8 cellular contexts compared by ENCODE assay signal in genomic region chr2:169573160-169573973, GRCh38. TPM values are rescaled to one million over a fixed set of nuclear protein-coding genes. Genes with fewer than 3 reads are reported as not detected.
DNase-seq lines count a peak whose midpoint lies in the region; ATAC-seq and TF ChIP-seq lines count a peak whose summit lies in the region.

FASTKD1 (minus strand) TSS chr2:169573865; CDS start chr2:169572029, 1,836 bp downstream.

- no peaks in the 10 kb centered on the region for H3K9me2 ChIP-seq in OCI-LY7 (ENCODE audit: insufficient read depth, low read length)

- peaks cover 5% of the 10 kb centered on the region; the same call in 1 of the 2 replicates for H4K20me1 ChIP-seq in OCI-LY7 (ENCODE audit: insufficient read depth, low read length)

- no peaks in the 10 kb centered on the region for H3K27me3 ChIP-seq in HUES64 (ENCODE audit: insufficient read depth, low read length)

- peaks cover 45% of the 10 kb centered on the region for H3K79me2 ChIP-seq in OCI-LY7 (ENCODE audit: insufficient read depth, low read depth, low read length)

- H3K4me3 ChIP-seq in HUES64 (ENCODE audit: low read length) (peak within 1 kb of the TSS; percentile 94), OCI-LY7 (ENCODE audit: low read depth, low read length, poor library complexity, severe bottlenecking) (peak within 1 kb of the TSS; percentile 92), epithelial cell of esophagus (ENCODE audit: low read length) (peak within 1 kb of the TSS; percentile 83), mucosa of descending colon (peak within 1 kb of the TSS; percentile 57)

- ATAC-seq in GM21447 (IDR thresholded peaks at IDR 0.05; ENCODE audit: unreplicated experiment) (peak; percentile 97), mucosa of descending colon (peak; percentile 100)

- H3K36me3 ChIP-seq in HUES64 (ENCODE audit: insufficient read depth, low read length) (peaks cover 9% of the 10 kb centered on the region), OCI-LY7 (ENCODE audit: insufficient read depth, low read length) (peaks cover 22% of the 10 kb centered on the region), mucosa of descending colon (ENCODE audit: low read depth) (no peaks in the 10 kb centered on the region)

- in situ Hi-C loops in Caki2 (cut with HindIII; ENCODE audit: low pct_unique_long_range_greater_than_20kb, low sequenced_read_pairs): no loop called here

- peak within 1 kb of the TSS; percentile 95 for H3K4me2 ChIP-seq in OCI-LY7 (ENCODE audit: low read length)

- WGBS in HUES64: under 1% methylated on average over 33 of the region's 33 CpGs

- H3K9ac ChIP-seq in HUES64 (ENCODE audit: low read depth, low read length): peak within 1 kb of the TSS; percentile 86

- intact Hi-C loops in OCI-LY7 (cut with micrococcal nuclease; ENCODE audit: unreplicated experiment): loop anchor here (1.0 kb wide), 1 partner anchor 11 kb away; the partner anchor contains the start of gene PPIG
- intact Hi-C loops in mucosa of descending colon (cut with DNase I, micrococcal nuclease): no loop called here

- BruUV-seq in OCI-LY7 (replicated peaks; lab: Mats Ljungman, UMichigan): TSS peak; percentile 73

- H3K9me3 ChIP-seq in HUES64 (ENCODE audit: insufficient read depth, low read depth, low read length): 0 out of 2 replicates have a peak, but pooled peaks cover 3% of the 10 kb centered on the region
- H3K9me3 ChIP-seq in OCI-LY7 (ENCODE audit: low read length): no peaks in the 10 kb centered on the region
- H3K9me3 ChIP-seq in mucosa of descending colon: no peaks in the 10 kb centered on the region

- CTCF ChIA-PET in OCI-LY7 (lab: Charles Lee; ENCODE audit: unreplicated experiment): interaction anchor here (1.0 to 1.1 kb wide), 2 partner anchors 11 to 42 kb away, joined by 3 to 4 read pairs; partner anchors contain the start of gene PPIG

- H2AFZ ChIP-seq in OCI-LY7 (ENCODE audit: low read length): peak within 1 kb of the TSS; percentile 95

- H3K27ac ChIP-seq in HUES64 (ENCODE audit: low read depth, low read length) (peak within 1 kb of the TSS; percentile 62), OCI-LY7 (ENCODE audit: low read depth, low read length, poor library complexity, severe bottlenecking) (peak within 1 kb of the TSS; percentile 56)

- POLR2A ChIA-PET in OCI-LY7 (lab: Charles Lee): interaction anchor here (0.9 to 2.8 kb wide), 9 partner anchors 10 to 230 kb away, joined by 3 to 39 read pairs (median 4); partner anchors contain the start of gene PPIG

- DNase-seq in Caki2 (ENCODE audit: low read depth) (peak; percentile 83), OCI-LY7 (ENCODE audit: low spot score) (peak; percentile 96), activated T-cell treated with anti-CD3 and anti-CD28 coated beads for 1 hour (ENCODE audit: low read depth) (peak; percentile 77), epithelial cell of esophagus (ENCODE audit: low read depth) (peak; percentile 88), mucosa of descending colon (peak; percentile 94 to 95 (median 95))
- peak; percentile 83 for DNase-seq in stimulated activated CD8-positive, alpha-beta memory T cell treated with anti-CD3 and anti-CD28 coated beads, Interleukin-4, amount 100 ng/mL, for 24 hours (ENCODE audit: low read depth)

- H3K4me1 ChIP-seq in HUES64 (ENCODE audit: insufficient read depth, low read length) (peaks cover 5% of the 10 kb centered on the region; the same call in 1 of the 2 replicates), OCI-LY7 (ENCODE audit: insufficient read depth, low read length, poor library complexity, severe bottlenecking) (peaks cover 19% of the 10 kb centered on the region), mucosa of descending colon (ENCODE audit: low read depth) (peaks cover 24% of the 10 kb centered on the region)

- no peak for TF ChIP-seq CTCF in OCI-LY7 (conservative IDR thresholded peaks at IDR 0.05; ENCODE audit: low read length)
- TF ChIP-seq CTCF in epithelial cell of esophagus (IDR thresholded peaks at IDR 0.05; ENCODE audit: insufficient read depth, low read depth, low read length, missing control alignments): no peak
- no peak for TF ChIP-seq CTCF in mucosa of descending colon (IDR thresholded peaks at IDR 0.05)

RNA-seq across cellular contexts. Expression of gene FASTKD1, which starts in this region (rescaled TPM):
- 10.8 and 14.0 TPM in 2 replicates for total RNA-seq in Caki2 (2014; rRNA removed; shearing (Covaris generic); ENCODE audit: low replicate concordance)
- 36.0 TPM for polyA plus RNA-seq in HUES64 (2013, experiment 1 of 2)
- 34.7 TPM for polyA plus RNA-seq in HUES64 (2013, experiment 2 of 2)
- total RNA-seq in OCI-LY7 (2014; rRNA removed; shearing (Covaris generic)): 25.1 and 34.6 TPM in 2 replicates
- total RNA-seq in OCI-LY7 (2022) (48.6 and 54.9 TPM in 2 replicates), mucosa of descending colon (10 to 100 TPM; 44.4 to 70.5 (median 58.6) TPM)

Comparison
In these comparisons a context has a peak if more than half of its experiments do, and no peak if none do; other contexts are left out.
1. Peak in every context shown above with its lines: DNase-seq, ATAC-seq, H3K4me3 ChIP-seq and H3K27ac ChIP-seq.